ENCODE assay signal across 15 cellular contexts in the genomic region with DNA sequence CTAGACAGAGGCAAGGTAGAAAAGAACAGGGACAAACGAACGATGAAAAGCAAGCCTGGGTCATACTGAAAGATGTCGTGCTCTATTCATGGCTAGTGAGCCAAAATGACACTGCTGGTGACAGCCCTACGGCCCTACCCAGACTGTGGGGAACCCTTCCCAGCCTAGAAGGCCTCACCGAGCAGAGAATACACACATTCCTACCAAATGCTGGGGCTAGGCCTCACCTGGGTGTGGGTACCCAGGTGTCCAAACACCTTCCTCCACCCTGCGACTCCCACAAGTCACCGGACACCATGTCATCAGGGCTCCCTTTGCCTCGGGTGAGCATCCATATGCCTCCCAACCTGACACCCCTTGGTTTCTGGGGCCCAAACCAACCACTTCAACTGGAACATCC.
DNase-seq lines count a peak whose midpoint lies in the region; ATAC-seq and TF ChIP-seq lines count a peak whose summit lies in the region.
"Had no signal": no experiment of that assay in that cellular context is flagged by ENCODE, and none has a peak within 500 bp of the region (broad histone marks: within the 10 kb centered on the region; RNA-seq: fewer than 3 reads in every experiment).

No MANE protein-coding gene starts in this region.

- H3K4me1 ChIP-seq in heart right ventricle = peaks cover 0 to 83% (median 38%) of the 10 kb centered on the region in 9 donors
- H3K4me1 ChIP-seq in osteoblast (ENCODE audit: insufficient read depth, low read length) = peaks cover 21% of the 10 kb centered on the region
- peaks cover 0 to 3% of the 10 kb centered on the region in 2 donors for H3K4me1 ChIP-seq in uterus

- no peak for TF ChIP-seq POLR2A in uterus (IDR thresholded peaks at IDR 0.05)

- H3K27ac ChIP-seq in heart right ventricle (peak overlapping the region in 9 of 10 donors; percentile 39 to 83 (median 60)), osteoblast (ENCODE audit: low read depth, low read length) (no peak overlapping the region), uterus (peak overlapping the region; percentile 61 to 68)

- DNase-seq in heart right ventricle (no peak), Right ventricle myocardium inferior (ENCODE audit: missing footprints) (no peak), endothelial cell (ENCODE audit: low spot score) (no peak), osteoblast (ENCODE audit: insufficient read length, low spot score, missing footprints) (no peak), uterus (no peak), NCI-H524 treated with DMSO at 0.1 percent for 48 hours (lab: John Stamatoyannopoulos, UW) (no peak)
- DNase-seq in activated CD8-positive, alpha-beta memory T cell treated with anti-CD3 and anti-CD28 coated beads for 24 hours = no peak
- DNase-seq: activated CD4-positive, alpha-beta T cell treated with anti-CD3 and anti-CD28 coated beads, Interleukin-2, amount 10 ng/mL, durations not matched to agents 7 days and 5 days; NCI-H2227 treated with DMSO at 0.1 percent for 48 hours; SIG-M5; stimulated activated naive CD4-positive, alpha-beta T cell had no signal

- H3K4me3 ChIP-seq in heart right ventricle (no peak overlapping the region), osteoblast (ENCODE audit: insufficient read depth, low read length) (no peak overlapping the region), uterus (no peak overlapping the region)

- intact Hi-C loops in heart right ventricle (cut with DNase I) (no loop called here), Right ventricle myocardium inferior (cut with DNase I) (no loop called here), uterus (cut with DNase I; ENCODE audit: low total_unique reads) (no loop called here)

- no peaks in the 10 kb centered on the region for H3K9me3 ChIP-seq in heart right ventricle
- H3K9me3 ChIP-seq in osteoblast (ENCODE audit: low read depth, low read length) = no peaks in the 10 kb centered on the region
- no peaks in the 10 kb centered on the region for H3K9me3 ChIP-seq in uterus

- 87 to 91% methylated on average over 8 of the region's 8 CpGs for WGBS in heart right ventricle, 2 donors

- no peak for TF ChIP-seq CTCF in heart right ventricle (IDR thresholded peaks at IDR 0.05)
- no peak for TF ChIP-seq CTCF in endothelial cell (IDR thresholded peaks at IDR 0.05; ENCODE audit: unreplicated experiment)
- TF ChIP-seq CTCF in osteoblast (IDR thresholded peaks at IDR 0.05; ENCODE audit: extremely low read depth, low read depth, low read length) = no peak
- TF ChIP-seq CTCF in uterus (IDR thresholded peaks at IDR 0.05) = no peak

- H3K36me3 Mint-ChIP-seq in endothelial cell (ENCODE audit: low read depth, unreplicated experiment) = peaks cover 33% of the 10 kb centered on the region

- peaks cover 91% of the 10 kb centered on the region for H3K4me1 Mint-ChIP-seq in endothelial cell (ENCODE audit: unreplicated experiment)
- H3K4me1 Mint-ChIP-seq: neural crest cell had no signal

- H3K4me3 Mint-ChIP-seq in endothelial cell (ENCODE audit: unreplicated experiment) = peak overlapping the region; percentile 42
- H3K4me3 Mint-ChIP-seq: activated CD4-positive, alpha-beta T cell treated with anti-CD3 and anti-CD28 coated beads, Interleukin-2, amount 10 ng/mL, durations not matched to agents 7 days and 5 days; activated T-helper 1 cell treated with anti-CD3 and anti-CD28 coated beads, Interleukin-12 subunit alpha, Interleukin-12 subunit beta, Interleukin-2, Interleukin-4 antibody, amounts not matched to agents 30 ng/mL and 10 ng/mL and 1 ng/mL, durations not matched to agents 14 hours and 24 hours and 36 hours; neural crest cell had no signal

- H3K79me2 ChIP-seq in osteoblast (ENCODE audit: insufficient read depth, low read length) = peaks cover 17% of the 10 kb centered on the region

- H2AFZ ChIP-seq in osteoblast (ENCODE audit: low read length) = peak overlapping the region; percentile 85

- peaks cover 14% of the 10 kb centered on the region for H3K27me3 Mint-ChIP-seq in endothelial cell (ENCODE audit: unreplicated experiment)
- H3K27me3 Mint-ChIP-seq: activated CD4-positive, alpha-beta T cell treated with anti-CD3 and anti-CD28 coated beads, Interleukin-2, amount 10 ng/mL, durations not matched to agents 7 days and 5 days had no signal

- peak overlapping the region; percentile 80 for H3K4me2 ChIP-seq in osteoblast (ENCODE audit: insufficient read depth, low read length)

- H3K27ac Mint-ChIP-seq in endothelial cell (ENCODE audit: unreplicated experiment) = peak overlapping the region; percentile 98
- H3K27ac Mint-ChIP-seq: activated T-helper 1 cell treated with anti-CD3 and anti-CD28 coated beads, Interleukin-12 subunit alpha, Interleukin-12 subunit beta, Interleukin-2, Interleukin-4 antibody, amounts not matched to agents 30 ng/mL and 10 ng/mL and 1 ng/mL, durations not matched to agents 14 hours and 24 hours and 36 hours had no signal

- H3K36me3 ChIP-seq in heart right ventricle (no peaks in the 10 kb centered on the region), osteoblast (ENCODE audit: insufficient read depth, low read length) (no peaks in the 10 kb centered on the region), uterus (no peaks in the 10 kb centered on the region)

- peak in 3 of 8 donors; percentile 9 to 60 (median 15) for ATAC-seq in heart right ventricle
- no peak for ATAC-seq in Right ventricle myocardium inferior
- no peak for ATAC-seq in GM19351 (IDR thresholded peaks at IDR 0.05; ENCODE audit: unreplicated experiment)
- ATAC-seq: HCT116 had no signal

- H4K20me1 ChIP-seq in osteoblast (ENCODE audit: insufficient read depth, low read length) = no peaks in the 10 kb centered on the region

- H3K27me3 ChIP-seq in heart right ventricle (peaks cover 0 to 83% (median 0%) of the 10 kb centered on the region in 7 donors), osteoblast (ENCODE audit: insufficient read depth, low read length) (no peaks in the 10 kb centered on the region), uterus (no peaks in the 10 kb centered on the region)

- no peaks in the 10 kb centered on the region for H3K9me3 Mint-ChIP-seq in endothelial cell (ENCODE audit: unreplicated experiment)
- H3K9me3 Mint-ChIP-seq: activated T-helper 1 cell treated with anti-CD3 and anti-CD28 coated beads, Interleukin-12 subunit alpha, Interleukin-12 subunit beta, Interleukin-2, Interleukin-4 antibody, amounts not matched to agents 30 ng/mL and 10 ng/mL and 1 ng/mL, durations not matched to agents 14 hours and 24 hours and 36 hours; neural crest cell had no signal
